In genomic region chr5:138035605-138036537, GRCh38 we compare ENCODE assay signal across 8 cellular contexts. TPM values are rescaled to one million over a fixed set of nuclear protein-coding genes. Genes with fewer than 3 reads are reported as not detected.
A peak's percentile ranks its signal among the peaks of the same experiment; 100 is the strongest.
DNase-seq lines count a peak whose midpoint lies in the region; ATAC-seq, FAIRE-seq and TF ChIP-seq lines count a peak whose summit lies in the region.

No MANE protein-coding gene starts in this region.

- H3K4me3 Mint-ChIP-seq in activated CD8-positive, alpha-beta memory T cell treated with anti-CD3 and anti-CD28 coated beads, Interleukin-2, amount 10 ng/mL, durations not matched to agents 7 days and 5 days: no peak overlapping the region
- H3K4me3 Mint-ChIP-seq in stimulated activated effector memory CD8-positive, alpha-beta T cell treated with anti-CD3 and anti-CD28 coated beads, Interleukin-12 subunit alpha, Interleukin-12 subunit beta, amount 100 ng/mL, for 72 hours: no peak overlapping the region

- no peaks in the 10 kb centered on the region for H3K27me3 ChIP-seq in BE2C

- H3K36me3 ChIP-seq in BE2C (no peaks in the 10 kb centered on the region), mucosa of descending colon (ENCODE audit: low read depth) (no peaks in the 10 kb centered on the region)

- peaks cover 12% of the 10 kb centered on the region for H3K36me3 Mint-ChIP-seq in activated CD8-positive, alpha-beta memory T cell treated with anti-CD3 and anti-CD28 coated beads, Interleukin-2, amount 10 ng/mL, durations not matched to agents 7 days and 5 days
- peaks cover 22% of the 10 kb centered on the region for H3K36me3 Mint-ChIP-seq in stimulated activated effector memory CD8-positive, alpha-beta T cell treated with anti-CD3 and anti-CD28 coated beads, Interleukin-12 subunit alpha, Interleukin-12 subunit beta, amount 100 ng/mL, for 72 hours

- peak overlapping the region; percentile 18 for H3K27ac Mint-ChIP-seq in activated CD8-positive, alpha-beta memory T cell treated with anti-CD3 and anti-CD28 coated beads, Interleukin-2, amount 10 ng/mL, durations not matched to agents 7 days and 5 days
- H3K27ac Mint-ChIP-seq in stimulated activated effector memory CD8-positive, alpha-beta T cell treated with anti-CD3 and anti-CD28 coated beads, Interleukin-12 subunit alpha, Interleukin-12 subunit beta, amount 100 ng/mL, for 72 hours: no peak overlapping the region

- H3K4me1 Mint-ChIP-seq in activated CD8-positive, alpha-beta memory T cell treated with anti-CD3 and anti-CD28 coated beads, Interleukin-2, amount 10 ng/mL, durations not matched to agents 7 days and 5 days: peaks cover 32% of the 10 kb centered on the region
- H3K4me1 Mint-ChIP-seq in stimulated activated effector memory CD8-positive, alpha-beta T cell treated with anti-CD3 and anti-CD28 coated beads, Interleukin-12 subunit alpha, Interleukin-12 subunit beta, amount 100 ng/mL, for 72 hours: peaks cover 32% of the 10 kb centered on the region

- CTCF ChIA-PET in activated CD8-positive, alpha-beta memory T cell treated with anti-CD3 and anti-CD28 coated beads, Interleukin-2, amount 10 ng/mL, durations not matched to agents 7 days and 5 days (lab: Charles Lee): interaction anchor here (0.6 to 12.7 kb wide), 28 partner anchors 9 to 281 kb away, joined by 3 to 244 read pairs (median 5); partner anchors contain the start of genes BRD8, KIF20A and NME5

- H3K4me3 ChIP-seq in BE2C (ENCODE audit: low read depth, low read length): no peak overlapping the region
- H3K4me3 ChIP-seq in mucosa of descending colon: no peak overlapping the region

- H3K4me1 ChIP-seq in BE2C (peaks cover 6% of the 10 kb centered on the region), mucosa of descending colon (ENCODE audit: low read depth) (peaks cover 10% of the 10 kb centered on the region)

- H3K9me3 ChIP-seq in BE2C (no peaks in the 10 kb centered on the region), mucosa of descending colon (no peaks in the 10 kb centered on the region)

- TF ChIP-seq CTCF in BE2C (IDR thresholded peaks at IDR 0.05; ENCODE audit: low read depth, low read length) (peak; percentile 97), mucosa of descending colon (IDR thresholded peaks at IDR 0.05) (peak; percentile 63)

- no peaks in the 10 kb centered on the region for H3K27me3 Mint-ChIP-seq in activated CD8-positive, alpha-beta memory T cell treated with anti-CD3 and anti-CD28 coated beads, Interleukin-2, amount 10 ng/mL, durations not matched to agents 7 days and 5 days

- H3K9me3 Mint-ChIP-seq in activated CD8-positive, alpha-beta memory T cell treated with anti-CD3 and anti-CD28 coated beads, Interleukin-2, amount 10 ng/mL, durations not matched to agents 7 days and 5 days (ENCODE audit: low read depth): no peaks in the 10 kb centered on the region
- no peaks in the 10 kb centered on the region for H3K9me3 Mint-ChIP-seq in stimulated activated effector memory CD8-positive, alpha-beta T cell treated with anti-CD3 and anti-CD28 coated beads, Interleukin-12 subunit alpha, Interleukin-12 subunit beta, amount 100 ng/mL, for 72 hours

- FAIRE-seq in endometrium (lab: Jason Lieb, UNC): peak; percentile 89

- ATAC-seq in GM19035 (IDR thresholded peaks at IDR 0.05; ENCODE audit: unreplicated experiment) (peak; percentile 41), mucosa of descending colon (peak; percentile 54)
- ATAC-seq in activated CD8-positive, alpha-beta memory T cell treated with anti-CD3 and anti-CD28 coated beads, Interleukin-2, amount 10 ng/mL, durations not matched to agents 7 days and 5 days: peak; percentile 51
- peak; percentile 79 for ATAC-seq in stimulated activated effector memory CD8-positive, alpha-beta T cell treated with anti-CD3 and anti-CD28 coated beads, Interleukin-12 subunit alpha, Interleukin-12 subunit beta, amount 100 ng/mL, for 72 hours

- DNase-seq in BE2C: peak; percentile 78
- DNase-seq in HT1080 (ENCODE audit: low read depth): peak; percentile 87
- DNase-seq in NOMO-1 treated with dmso at 0.1 percent for 144 hours (lab: John Stamatoyannopoulos, UW; ENCODE audit: unreplicated experiment): peak; percentile 63
- DNase-seq in activated CD8-positive, alpha-beta memory T cell treated with anti-CD3 and anti-CD28 coated beads, Interleukin-2, amount 10 ng/mL, durations not matched to agents 7 days and 5 days: peak; percentile 81
- peak in 2 of 3 donors; percentile 44 to 77 for DNase-seq in mucosa of descending colon
- DNase-seq in stimulated activated effector memory CD8-positive, alpha-beta T cell treated with anti-CD3 and anti-CD28 coated beads, Interleukin-12 subunit alpha, Interleukin-12 subunit beta, amount 100 ng/mL, for 72 hours (ENCODE audit: low spot score in 2 of 2): peak; percentile 33 to 68

- intact Hi-C loops in mucosa of descending colon (cut with DNase I, micrococcal nuclease): no loop called here

RNA-seq across cellular contexts. Expression of gene FAM13B, which starts 3.0 kb away (rescaled TPM):
- 7.1 TPM for polyA plus RNA-seq in BE2C (2012; ENCODE audit: insufficient read depth, insufficient read length, low read depth)
- total RNA-seq in HT1080 (2014; rRNA removed; shearing (Covaris generic)): 6.1 and 10.4 TPM in 2 replicates
- polyA plus RNA-seq in HT1080 (2015; cell fraction: cytosol; rRNA removed): 6.8 and 8.1 TPM in 2 replicates
- polyA plus RNA-seq in HT1080 (2015; cell fraction: nucleus; rRNA removed): 30.5 and 35.1 TPM in 2 replicates
- 10 to 100 TPM; 31.4 to 38.8 TPM for total RNA-seq in activated CD8-positive, alpha-beta memory T cell treated with anti-CD3 and anti-CD28 coated beads, Interleukin-2, amount 10 ng/mL, durations not matched to agents 7 days and 5 days
- 10 to 100 TPM; 25.5 to 58.4 (median 25.8) TPM for total RNA-seq in mucosa of descending colon

RNA-seq across cellular contexts. Expression of gene WNT8A, which starts 48.0 kb away (rescaled TPM):
- not detected for polyA plus RNA-seq in BE2C (2012; ENCODE audit: insufficient read depth, insufficient read length, low read depth)
- total RNA-seq in HT1080 (2014; rRNA removed; shearing (Covaris generic)): not detected in 2 replicates
- not detected in 2 replicates for polyA plus RNA-seq in HT1080 (2015; cell fraction: cytosol; rRNA removed)
- not detected in 2 replicates for polyA plus RNA-seq in HT1080 (2015; cell fraction: nucleus; rRNA removed)
- total RNA-seq in activated CD8-positive, alpha-beta memory T cell treated with anti-CD3 and anti-CD28 coated beads, Interleukin-2, amount 10 ng/mL, durations not matched to agents 7 days and 5 days: not detected
- total RNA-seq in mucosa of descending colon: not detected
